Comparison of ENCODE assay signal across 2 cellular contexts in the genomic region with DNA sequence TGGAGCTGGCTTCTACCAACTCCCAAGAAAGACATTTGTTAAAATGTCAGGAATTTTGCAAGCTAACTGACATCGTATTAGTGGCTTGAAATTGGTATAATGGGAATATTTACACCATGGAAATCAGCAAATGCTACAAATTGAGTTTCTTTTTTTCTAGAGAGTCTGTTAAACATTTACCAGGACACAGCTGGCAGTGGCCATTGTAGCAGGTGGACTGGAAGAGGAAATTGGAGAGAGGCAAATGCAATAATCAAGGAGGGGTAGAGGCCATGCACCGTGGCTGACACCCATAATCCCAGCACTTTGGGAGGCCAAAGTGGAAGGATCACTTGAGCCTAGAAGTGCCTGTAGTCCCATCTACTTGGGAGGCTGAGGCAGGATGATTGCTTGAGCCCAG.
TF ChIP-seq lines count a peak whose summit lies in the region.

No MANE protein-coding gene starts in this region.

TF ChIP-seq in liver, 16 proteins besides CTCF, POLR2A, EP300 and RAD21:
- no peak for TF ChIP-seq NR2F2 (IDR thresholded peaks at IDR 0.05)
- TF ChIP-seq MAX (IDR thresholded peaks at IDR 0.05): peak; percentile 30
- TF ChIP-seq ZBTB33 (IDR thresholded peaks at IDR 0.05): no peak
- TF ChIP-seq HNF4G (IDR thresholded peaks at IDR 0.05): no peak
- peak; percentile 52 for TF ChIP-seq YY1 (IDR thresholded peaks at IDR 0.05)
- TF ChIP-seq REST (IDR thresholded peaks at IDR 0.05): no peak

TF ChIP-seq in HepG2, 621 proteins besides CTCF, POLR2A, EP300 and RAD21:
- no peak for TF ChIP-seq ZBTB10 (CRISPR knock-in tag; IDR thresholded peaks at IDR 0.05; ENCODE audit: borderline replicate concordance)
